In genomic region chr6:108989700-108990099, GRCh38 we compare ENCODE assay signal across 1 cellular context.
TF ChIP-seq lines count a peak whose summit lies in the region.

No MANE protein-coding gene starts in this region.

TF ChIP-seq in liver, 16 proteins besides CTCF, POLR2A, EP300 and RAD21 (continued from another document):
- no peak for TF ChIP-seq ZBTB33 (IDR thresholded peaks at IDR 0.05)
- TF ChIP-seq JUND (IDR thresholded peaks at IDR 0.05) = peak; percentile 32 to 33
- peak; percentile 89 for TF ChIP-seq YY1 (IDR thresholded peaks at IDR 0.05)
- TF ChIP-seq HNF4A (conservative IDR thresholded peaks at IDR 0.05) = peak; percentile 72 to 82
- TF ChIP-seq HNF4G (IDR thresholded peaks at IDR 0.05) = peak; percentile 67
- peak; percentile 52 to 64 for TF ChIP-seq RXRA (IDR thresholded peaks at IDR 0.05)
- TF ChIP-seq TAF1 (conservative IDR thresholded peaks at IDR 0.05) = no peak
- peak; percentile 83 for TF ChIP-seq FOXA2 (IDR thresholded peaks at IDR 0.05)
- TF ChIP-seq SP1 (IDR thresholded peaks at IDR 0.05) = peak; percentile 96
